In genomic region chr9:127129073-127129717, GRCh38 we compare ENCODE assay signal across 1 cellular context.
TF ChIP-seq lines count a peak whose summit lies in the region.

No MANE protein-coding gene starts in this region.

TF ChIP-seq in K562, 482 proteins besides CTCF, POLR2A, EP300 and RAD21 (continued from another document and continues in another):
- TF ChIP-seq VEZF1 (CRISPR knock-in tag; IDR thresholded peaks at IDR 0.05) (peak; percentile 34; the same call in 1 of the 2 replicates), CREB3 (tag; conservative IDR thresholded peaks at IDR 0.05; ENCODE audit: low read depth) (no peak), SMARCC2 (IDR thresholded peaks at IDR 0.05; ENCODE audit: low read depth) (no peak), DNMT1 (IDR thresholded peaks at IDR 0.05) (no peak), ZFP91 (CRISPR knock-in tag; IDR thresholded peaks at IDR 0.05) (no peak), PKNOX1 (IDR thresholded peaks at IDR 0.05) (no peak), NFIC (IDR thresholded peaks at IDR 0.05) (no peak), FOXA3 (CRISPR knock-in tag; conservative IDR thresholded peaks at IDR 0.05 in 1 of 2, IDR thresholded peaks at IDR 0.05 in 1 of 2) (peak in 1 of 2 experiments; percentile 63; a peak in 2 of 4 replicates), ESRRB (CRISPR knock-in tag; IDR thresholded peaks at IDR 0.05; ENCODE audit: borderline replicate concordance) (no peak), C11orf30 (IDR thresholded peaks at IDR 0.05; ENCODE audit: low read depth) (no peak), CTBP1 (IDR thresholded peaks at IDR 0.05; ENCODE audit: borderline replicate concordance) (no peak), ZHX1 (conservative IDR thresholded peaks at IDR 0.05; ENCODE audit: low read length) (no peak), ZNF23 (CRISPR knock-in tag; IDR thresholded peaks at IDR 0.05) (no peak), POLR3A (IDR thresholded peaks at IDR 0.05; ENCODE audit: borderline replicate concordance, extremely low read depth, insufficient read depth, insufficient read length) (no peak), DIDO1 (tag; IDR thresholded peaks at IDR 0.05; ENCODE audit: low read depth) (no peak), ZNF263 (CRISPR knock-in tag; IDR thresholded peaks at IDR 0.05; ENCODE audit: borderline replicate concordance) (no peak), KAT8 (IDR thresholded peaks at IDR 0.05; ENCODE audit: low read depth) (no peak), ZNF239 (CRISPR knock-in tag; IDR thresholded peaks at IDR 0.05) (no peak), SMAD3 (CRISPR knock-in tag; conservative IDR thresholded peaks at IDR 0.05) (no peak), TAL1 (IDR thresholded peaks at IDR 0.05) (peak; percentile 85), SMARCE1 (IDR thresholded peaks at IDR 0.05) (peak; percentile 39; the same call in 1 of the 2 replicates), PRDM10 (IDR thresholded peaks at IDR 0.05; ENCODE audit: partially characterized antibody) (no peak), CBX5 (IDR thresholded peaks at IDR 0.05; ENCODE audit: borderline replicate concordance, low read depth) (no peak), ZC3H4 (CRISPR knock-in tag; IDR thresholded peaks at IDR 0.05; ENCODE audit: borderline replicate concordance) (no peak), ATF7 (IDR thresholded peaks at IDR 0.05) (no peak), ZBTB40 (IDR thresholded peaks at IDR 0.05) (no peak), ZBTB40 (CRISPR knock-in tag; IDR thresholded peaks at IDR 0.05) (no peak), GTF2A2 (tag; IDR thresholded peaks at IDR 0.05) (no peak), ETV6 (IDR thresholded peaks at IDR 0.05; ENCODE audit: borderline replicate concordance in 1 of 2, low read depth in 2 of 2, low read length in 1 of 2) (no peak), ETV6 (CRISPR knock-in tag; IDR thresholded peaks at IDR 0.05; ENCODE audit: borderline replicate concordance) (no peak), ELK1 (CRISPR knock-in tag; IDR thresholded peaks at IDR 0.05) (no peak), MITF (IDR thresholded peaks at IDR 0.05) (no peak), HDAC1 (IDR thresholded peaks at IDR 0.05) (no peak), ZNF589 (CRISPR knock-in tag; IDR thresholded peaks at IDR 0.05; ENCODE audit: low read depth) (no peak), YBX1 (IDR thresholded peaks at IDR 0.05) (no peak), CBX8 (IDR thresholded peaks at IDR 0.05; ENCODE audit: borderline replicate concordance, extremely low read depth, low read depth, low read length, poor library complexity, severe bottlenecking) (no peak)
